Comparison of ENCODE assay signal across 8 cellular contexts in genomic region chr21:46284722-46285121, GRCh38. TPM values are rescaled to one million over a fixed set of nuclear protein-coding genes. Genes with fewer than 3 reads are reported as not detected.
DNase-seq lines count a peak whose midpoint lies in the region; ATAC-seq and TF ChIP-seq lines count a peak whose summit lies in the region.

No MANE protein-coding gene starts in this region.

- no peak overlapping the region for H3K9ac ChIP-seq in smooth muscle cell (ENCODE audit: low read depth)

- peak overlapping the region; percentile 91 for H3K27ac Mint-ChIP-seq in activated CD4-positive, alpha-beta T cell treated with anti-CD3 and anti-CD28 coated beads for 36 hours
- H3K27ac Mint-ChIP-seq in T-helper 17 cell: peak overlapping the region; percentile 98

- peak overlapping the region; percentile 92 for H3K27ac ChIP-seq in smooth muscle cell (ENCODE audit: low read depth)

- intact Hi-C loops in activated CD4-positive, alpha-beta T cell treated with anti-CD3 and anti-CD28 coated beads for 36 hours (cut with DNase I, micrococcal nuclease): loop anchor here (1.0 to 5.0 kb wide), 3 partner anchors 57 to 173 kb away; partner anchors contain the start of genes DIP2A (in 1 of the 2) and LSS (in 1 of the 2)

- H4K20me1 ChIP-seq in smooth muscle cell (ENCODE audit: low read depth): peaks cover 31% of the 10 kb centered on the region

- H3K4me3 ChIP-seq in fibroblast of the aortic adventitia (ENCODE audit: low read depth, low read length) (peak overlapping the region; percentile 69), smooth muscle cell (peak overlapping the region; percentile 80)

- H3K36me3 ChIP-seq in smooth muscle cell (ENCODE audit: low read depth): no peaks in the 10 kb centered on the region

- peaks cover 47% of the 10 kb centered on the region for H3K4me1 Mint-ChIP-seq in activated CD4-positive, alpha-beta T cell treated with anti-CD3 and anti-CD28 coated beads for 36 hours
- H3K4me1 Mint-ChIP-seq in T-helper 17 cell: peaks cover 35% of the 10 kb centered on the region

- H3K27me3 Mint-ChIP-seq in activated CD4-positive, alpha-beta T cell treated with anti-CD3 and anti-CD28 coated beads for 36 hours: no peaks in the 10 kb centered on the region
- no peaks in the 10 kb centered on the region for H3K27me3 Mint-ChIP-seq in T-helper 17 cell

- no peak for DNase-seq in activated CD4-positive, alpha-beta T cell treated with anti-CD3 and anti-CD28 coated beads for 36 hours
- DNase-seq in activated CD4-positive, alpha-beta T cell treated with anti-CD3 and anti-CD28 coated beads, Interleukin-2, amount 50 U/mL, for 4 hours: no peak
- DNase-seq in T-helper 17 cell (no peak), fibroblast of the aortic adventitia (ENCODE audit: low read depth) (no peak), smooth muscle cell (lab: John Stamatoyannopoulos, UW; ENCODE audit: unreplicated experiment) (no peak), kidney tubule cell (ENCODE audit: low spot score) (no peak)

- H3K4me2 ChIP-seq in smooth muscle cell: peak overlapping the region; percentile 93

- 87% methylated on average over 1 of the region's 1 CpG for WGBS in smooth muscle cell (ENCODE audit: low lambda C conversion rate)

- ATAC-seq in activated CD4-positive, alpha-beta T cell treated with anti-CD3 and anti-CD28 coated beads for 36 hours: no peak
- no peak for ATAC-seq in T-helper 17 cell
- no peak for ATAC-seq in HG03095 (IDR thresholded peaks at IDR 0.05; ENCODE audit: unreplicated experiment)
- no peak for ATAC-seq in GM21619 (IDR thresholded peaks at IDR 0.05; ENCODE audit: unreplicated experiment)

- H3K4me3 Mint-ChIP-seq in activated CD4-positive, alpha-beta T cell treated with anti-CD3 and anti-CD28 coated beads for 36 hours: peak overlapping the region; percentile 88
- H3K4me3 Mint-ChIP-seq in T-helper 17 cell: peak overlapping the region; percentile 100

- peaks cover 22% of the 10 kb centered on the region for H3F3A ChIP-seq in smooth muscle cell (ENCODE audit: low read depth)

- POLR2A ChIA-PET in activated CD4-positive, alpha-beta T cell treated with anti-CD3 and anti-CD28 coated beads for 36 hours (lab: Charles Lee): interaction anchor here (1.7 kb wide), 1 partner anchor 31 kb away, joined by 4 read pairs; no protein-coding TSS in a partner anchor

- H2AFZ ChIP-seq in smooth muscle cell (ENCODE audit: low read depth): no peak overlapping the region

- CTCF ChIA-PET in activated CD4-positive, alpha-beta T cell treated with anti-CD3 and anti-CD28 coated beads for 36 hours (lab: Charles Lee): interaction anchor here (0.6 to 2.6 kb wide), 3 partner anchors 35 to 267 kb away, joined by 3 to 9 read pairs (median 4); no protein-coding TSS in a partner anchor

- no peak for TF ChIP-seq CTCF in fibroblast of the aortic adventitia (IDR thresholded peaks at IDR 0.05; ENCODE audit: insufficient read depth, low read length)
- no peak for TF ChIP-seq CTCF in smooth muscle cell (IDR thresholded peaks at IDR 0.05; ENCODE audit: borderline replicate concordance, insufficient read depth, poor library complexity, severe bottlenecking)

- H3K79me2 ChIP-seq in smooth muscle cell (ENCODE audit: low read depth): peaks cover 51% of the 10 kb centered on the region

- H3K9me3 ChIP-seq in T-helper 17 cell (ENCODE audit: control insufficient read depth, low read length, poor library complexity, severe bottlenecking): no peaks in the 10 kb centered on the region
- no peaks in the 10 kb centered on the region for H3K9me3 ChIP-seq in smooth muscle cell (replicated peaks; ENCODE audit: low read depth)

- H3K4me1 ChIP-seq in smooth muscle cell (ENCODE audit: low read depth): peaks cover 28% of the 10 kb centered on the region

- no peaks in the 10 kb centered on the region for H3K27me3 ChIP-seq in smooth muscle cell (ENCODE audit: low read depth)

- H3K36me3 Mint-ChIP-seq in activated CD4-positive, alpha-beta T cell treated with anti-CD3 and anti-CD28 coated beads for 36 hours (ENCODE audit: low read depth): peaks cover 40% of the 10 kb centered on the region
- H3K36me3 Mint-ChIP-seq in T-helper 17 cell (ENCODE audit: low read depth): peaks cover 6% of the 10 kb centered on the region

- no peaks in the 10 kb centered on the region for H3K9me3 Mint-ChIP-seq in activated CD4-positive, alpha-beta T cell treated with anti-CD3 and anti-CD28 coated beads for 36 hours (ENCODE audit: low read depth)

RNA-seq across cellular contexts. Expression of gene MCM3AP, which starts 0.7 kb away (rescaled TPM):
- 100 to 1,000 TPM in 1 of 2 experiments, 10 to 100 TPM in 1; 71.1 to 106 TPM for total RNA-seq in activated CD4-positive, alpha-beta T cell treated with anti-CD3 and anti-CD28 coated beads for 36 hours
- total RNA-seq in T-helper 17 cell (100 to 1,000 TPM; 114 to 120 TPM), fibroblast of the aortic adventitia (ENCODE audit: low replicate concordance) (66.4 and 77.4 TPM in 2 replicates), smooth muscle cell (51.5 and 61.6 TPM in 2 replicates)
- polyA plus RNA-seq in smooth muscle cell: 38.4 and 39.2 TPM in 2 replicates

RNA-seq across cellular contexts. Expression of gene YBEY, which starts 1.4 kb away (rescaled TPM):
- 10 to 100 TPM; 16.9 to 20.6 TPM for total RNA-seq in activated CD4-positive, alpha-beta T cell treated with anti-CD3 and anti-CD28 coated beads for 36 hours
- 10 to 100 TPM in 1 of 2 donors, 1 to 10 TPM in 1; 5.2 to 11.2 TPM for total RNA-seq in T-helper 17 cell
- 16.5 and 22.4 TPM in 2 replicates for total RNA-seq in fibroblast of the aortic adventitia (ENCODE audit: low replicate concordance)
- 20.3 and 31.1 TPM in 2 replicates for total RNA-seq in smooth muscle cell
- polyA plus RNA-seq in smooth muscle cell: 22.0 and 24.1 TPM in 2 replicates

RNA-seq across cellular contexts. Expression of gene C21orf58, which starts 38.9 kb away (rescaled TPM):
- total RNA-seq in activated CD4-positive, alpha-beta T cell treated with anti-CD3 and anti-CD28 coated beads for 36 hours: 10 to 100 TPM; 27.4 to 33.0 TPM
- 1 to 10 TPM; 3.2 to 5.9 TPM for total RNA-seq in T-helper 17 cell
- total RNA-seq in fibroblast of the aortic adventitia (ENCODE audit: low replicate concordance): 3.6 and 10.2 TPM in 2 replicates
- 2.1 and 4.5 TPM in 2 replicates for total RNA-seq in smooth muscle cell
- 3.9 and 4.9 TPM in 2 replicates for polyA plus RNA-seq in smooth muscle cell

RNA-seq across cellular contexts. Expression of gene PCNT, which starts 39.2 kb away (rescaled TPM):
- 10 to 100 TPM; 46.5 to 47.7 TPM for total RNA-seq in activated CD4-positive, alpha-beta T cell treated with anti-CD3 and anti-CD28 coated beads for 36 hours
- total RNA-seq in T-helper 17 cell: 10 to 100 TPM; 53.5 to 59.5 TPM
- 27.8 and 40.3 TPM in 2 replicates for total RNA-seq in fibroblast of the aortic adventitia (ENCODE audit: low replicate concordance)
- 9.3 and 13.1 TPM in 2 replicates for total RNA-seq in smooth muscle cell
- 10.8 and 19.1 TPM in 2 replicates for polyA plus RNA-seq in smooth muscle cell

RNA-seq across cellular contexts. Expression of gene LSS, which starts 56.1 kb away (rescaled TPM):
- 10 to 100 TPM; 14.1 to 21.3 TPM for total RNA-seq in activated CD4-positive, alpha-beta T cell treated with anti-CD3 and anti-CD28 coated beads for 36 hours
- 10 to 100 TPM; 31.1 to 36.8 TPM for total RNA-seq in T-helper 17 cell
- 67.2 and 124 TPM in 2 replicates for total RNA-seq in fibroblast of the aortic adventitia (ENCODE audit: low replicate concordance)
- total RNA-seq in smooth muscle cell: 33.2 and 37.7 TPM in 2 replicates
- polyA plus RNA-seq in smooth muscle cell: 21.8 and 32.5 TPM in 2 replicates
